In the genomic region with DNA sequence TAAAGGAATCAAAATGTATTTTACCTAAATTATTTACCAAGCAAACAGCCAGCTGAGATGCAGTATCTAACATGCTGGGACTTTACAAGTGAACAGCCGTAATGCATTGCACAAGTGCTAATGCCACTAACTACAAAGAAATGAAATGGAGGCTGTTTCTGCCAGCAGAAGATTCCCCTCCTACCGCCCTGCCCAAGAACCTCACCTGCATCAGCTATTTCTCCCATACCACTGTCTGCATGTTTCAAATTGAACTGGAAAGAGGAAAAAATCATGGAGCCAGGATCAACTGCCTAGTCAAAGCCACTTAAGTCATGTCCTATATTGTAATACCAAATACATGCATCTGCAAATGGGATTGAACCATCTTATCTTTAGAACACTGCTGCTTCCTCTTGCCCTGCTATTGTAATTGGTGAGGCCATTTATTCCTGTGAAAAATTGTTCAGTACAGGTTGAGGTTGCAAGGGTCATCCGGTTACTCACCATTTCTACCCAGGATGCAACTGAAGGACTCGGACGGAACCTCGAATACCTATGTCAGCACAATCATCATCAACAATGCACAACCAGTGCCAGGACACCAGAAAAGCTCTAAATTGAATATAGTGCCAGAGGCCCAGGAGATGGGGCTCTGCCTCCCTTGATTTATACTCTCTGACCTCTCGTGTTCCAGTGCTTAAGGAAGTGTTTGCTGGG, we compare ENCODE assay signal across 12 cellular contexts. TPM values are rescaled to one million over a fixed set of nuclear protein-coding genes. Genes with fewer than 3 reads are reported as not detected.
DNase-seq lines count a peak whose midpoint lies in the region; ATAC-seq, FAIRE-seq and TF ChIP-seq lines count a peak whose summit lies in the region.
"Had no signal": no experiment of that assay in that cellular context is flagged by ENCODE, and none has a peak within 500 bp of the region (broad histone marks: within the 10 kb centered on the region; RNA-seq: fewer than 3 reads in every experiment).

No MANE protein-coding gene starts in this region.

- H3K14ac ChIP-seq in IMR-90 (replicated peaks; ENCODE audit: low read depth, low read length): peak overlapping the region; percentile 49

- intact Hi-C loops in IMR-90 (cut with micrococcal nuclease) (no loop called here), K562 (cut with micrococcal nuclease) (no loop called here)
- intact Hi-C loops in activated naive CD4-positive, alpha-beta T cell treated with anti-CD3 and anti-CD28 coated beads for 36 hours (cut with micrococcal nuclease): no loop called here

- H3K36me3 Mint-ChIP-seq in activated naive CD4-positive, alpha-beta T cell treated with anti-CD3 and anti-CD28 coated beads for 36 hours (ENCODE audit: low read depth): no peaks in the 10 kb centered on the region
- H3K36me3 Mint-ChIP-seq: naive thymus-derived CD8-positive, alpha-beta T cell had no signal

- H3K4me3 Mint-ChIP-seq in activated naive CD4-positive, alpha-beta T cell treated with anti-CD3 and anti-CD28 coated beads for 36 hours: no peak overlapping the region
- H3K4me3 Mint-ChIP-seq: naive thymus-derived CD8-positive, alpha-beta T cell had no signal

- H2BK5ac ChIP-seq in IMR-90 (ENCODE audit: low read depth, low read length, poor library complexity, severe bottlenecking): peak overlapping the region; percentile 84

- peaks cover 15% of the 10 kb centered on the region for H3K9me1 ChIP-seq in IMR-90 (ENCODE audit: insufficient read depth, low read length)
- H3K9me1 ChIP-seq in K562 (ENCODE audit: control insufficient read depth, insufficient read depth, low read length): no peaks in the 10 kb centered on the region

- H3K9me3 ChIP-seq in IMR-90 (ENCODE audit: control insufficient read depth, insufficient read depth, low read length) (no peaks in the 10 kb centered on the region), K562 (replicated peaks; ENCODE audit: control insufficient read depth, insufficient read depth, low read depth, low read length) (no peaks in the 10 kb centered on the region), hepatocyte (ENCODE audit: low read depth) (no peaks in the 10 kb centered on the region), small intestine (ENCODE audit: control insufficient read depth, low read depth) (no peaks in the 10 kb centered on the region)

- H3K79me1 ChIP-seq in IMR-90 (ENCODE audit: low read depth in 1 of 2, low read length in 2 of 2): peaks cover 22 to 60% of the 10 kb centered on the region in 2 experiments

- H2AK9ac ChIP-seq in IMR-90 (replicated peaks; ENCODE audit: low read depth, low read length, poor library complexity): no peak overlapping the region

- no peak for TF ChIP-seq POLR2A in IMR-90 (IDR thresholded peaks at IDR 0.05; ENCODE audit: low read depth, low read length)
- no peak for TF ChIP-seq POLR2A in K562 (conservative IDR thresholded peaks at IDR 0.05)

- no peaks in the 10 kb centered on the region for H3K9me3 Mint-ChIP-seq in activated naive CD4-positive, alpha-beta T cell treated with anti-CD3 and anti-CD28 coated beads for 36 hours

- no peak for TF ChIP-seq EP300 in K562 (IDR thresholded peaks at IDR 0.05; ENCODE audit: low read length)

- peak overlapping the region; percentile 61; the same call in 1 of the 2 replicates for H3K23ac ChIP-seq in IMR-90 (ENCODE audit: low read depth, low read length)

- H3K27ac ChIP-seq in IMR-90 (ENCODE audit: insufficient read depth, low read length) (peak overlapping the region; percentile 54), K562 (ENCODE audit: extremely low read depth, low read depth, low read length) (no peak overlapping the region), hepatocyte (peak overlapping the region; percentile 91), small intestine (ENCODE audit: low read depth in 1 of 2, low read length in 1 of 2) (peak overlapping the region in 1 of 2 donors; percentile 89)

- H2AK5ac ChIP-seq in IMR-90 (ENCODE audit: low read depth, low read length): peak overlapping the region; percentile 8; the same call in 1 of the 2 replicates

- peak overlapping the region; percentile 50; the same call in 1 of the 2 replicates for H2BK20ac ChIP-seq in IMR-90 (ENCODE audit: low read depth, low read length)

- H3K36me3 ChIP-seq in IMR-90 (ENCODE audit: control insufficient read depth, insufficient read depth, low read length) (peaks cover 34% of the 10 kb centered on the region), K562 (ENCODE audit: control insufficient read depth, insufficient read depth, low read length) (peaks cover 66% of the 10 kb centered on the region), hepatocyte (replicated peaks; ENCODE audit: insufficient read depth, low read depth) (no peaks in the 10 kb centered on the region), small intestine (ENCODE audit: control insufficient read depth in 2 of 2, insufficient read depth in 2 of 2, low read length in 2 of 2) (peaks cover 6 to 15% of the 10 kb centered on the region in 2 donors)

- H4K91ac ChIP-seq in IMR-90 (ENCODE audit: insufficient read depth, low read depth, low read length): peak overlapping the region; percentile 2

- WGBS in IMR-90 (ENCODE audit: extremely low coverage in 2 of 2, insufficient read length in 1 of 2), 2 experiments: no CpG with 5 or more reads among the region's 7 CpGs
- WGBS in K562 (ENCODE audit: insufficient coverage, low coverage, missing lambda C conversion rate): 98% methylated on average over 7 of the region's 7 CpGs
- 93% methylated on average over 7 of the region's 7 CpGs for WGBS in hepatocyte (ENCODE audit: low lambda C conversion rate, missing lambda C conversion rate)
- 58 to 67% (median 61%) methylated on average over 7 of the region's 7 CpGs for WGBS in small intestine, 3 donors

- H3K56ac ChIP-seq in IMR-90 (ENCODE audit: extremely low read depth, insufficient read depth, low read length): peak overlapping the region; percentile 26

- TF ChIP-seq CTCF in IMR-90 (conservative IDR thresholded peaks at IDR 0.05; ENCODE audit: low read depth, low read length) (no peak), K562 (IDR thresholded peaks at IDR 0.05 in 2 of 3, conservative IDR thresholded peaks at IDR 0.05 in 1 of 3; ENCODE audit: insufficient read depth in 2 of 3, low read depth in 1 of 3, low read length in 3 of 3) (no peak), hepatocyte (IDR thresholded peaks at IDR 0.05; ENCODE audit: poor library complexity) (no peak)

- in situ Hi-C loops in IMR-90 (cut with MboI; ENCODE audit: low sequenced_read_pairs) (no loop called here), K562 (cut with MboI) (no loop called here)

- no peak for FAIRE-seq in K562 (lab: Jason Lieb, UNC)
- no peak for FAIRE-seq in small intestine (lab: Jason Lieb, UNC)

- peaks cover 55% of the 10 kb centered on the region for H4K20me1 ChIP-seq in IMR-90 (ENCODE audit: insufficient read depth, low read length)
- 0 out of 2 replicates have a peak, but pooled peaks cover 3% of the 10 kb centered on the region for H4K20me1 ChIP-seq in K562 (replicated peaks; ENCODE audit: control insufficient read depth, insufficient read depth, low read length)
- peaks cover 5% of the 10 kb centered on the region for H4K20me1 ChIP-seq in hepatocyte (ENCODE audit: insufficient read depth, poor library complexity, severe bottlenecking)

- BruUV-seq in IMR-90 (replicated peaks; lab: Mats Ljungman, UMichigan): no TSS peak
- no TSS peak for BruUV-seq in K562 (replicated peaks; lab: Mats Ljungman, UMichigan)

- no peaks in the 10 kb centered on the region for H3K4me1 Mint-ChIP-seq in activated naive CD4-positive, alpha-beta T cell treated with anti-CD3 and anti-CD28 coated beads for 36 hours (ENCODE audit: low read depth)
- H3K4me1 Mint-ChIP-seq: naive thymus-derived CD8-positive, alpha-beta T cell had no signal

- H3K4me1 ChIP-seq in IMR-90 (ENCODE audit: control insufficient read depth, insufficient read depth, low read length) (peaks cover 29% of the 10 kb centered on the region), K562 (replicated peaks in 1 of 2; ENCODE audit: control insufficient read depth in 2 of 2, insufficient read depth in 2 of 2, low read length in 2 of 2) (no peaks in the 10 kb centered on the region; a peak in 1 of 5 replicates), hepatocyte (ENCODE audit: insufficient read depth) (peaks cover 50% of the 10 kb centered on the region), small intestine (ENCODE audit: control insufficient read depth in 2 of 2, insufficient read depth in 1 of 2, low read depth in 1 of 2, low read length in 1 of 2) (peaks cover 5 to 9% of the 10 kb centered on the region in 2 donors)

- TF ChIP-seq RAD21 in IMR-90 (IDR thresholded peaks at IDR 0.05; ENCODE audit: low read length) (no peak), K562 (CRISPR knock-in tag; conservative IDR thresholded peaks at IDR 0.05 in 1 of 2, IDR thresholded peaks at IDR 0.05 in 1 of 2) (no peak)

- POLR2A ChIA-PET in IMR-90 (lab: Charles Lee; ENCODE audit: unreplicated experiment) (no interaction called here), K562 (lab: Yijun Ruan, JAX) (interaction anchor here (1.1 kb wide), 1 partner anchor 30 kb away, joined by 3 read pairs; no protein-coding TSS in a partner anchor)

- dilution Hi-C loops in IMR-90 (cut with HindIII; ENCODE audit: low sequenced_read_pairs, unreplicated experiment): no loop called here

- H3K27me3 ChIP-seq in IMR-90 (ENCODE audit: control insufficient read depth, insufficient read depth, low read length) (no peaks in the 10 kb centered on the region), K562 (ENCODE audit: control insufficient read depth in 2 of 2, insufficient read depth in 2 of 2, low read length in 2 of 2) (no peaks in the 10 kb centered on the region), hepatocyte (no peaks in the 10 kb centered on the region), small intestine (ENCODE audit: control insufficient read depth in 2 of 2, insufficient read depth in 2 of 2, low read length in 2 of 2) (no peaks in the 10 kb centered on the region)

- peak overlapping the region; percentile 0 to 56 for H4K8ac ChIP-seq in IMR-90 (ENCODE audit: low read depth in 2 of 2, low read length in 2 of 2)

- peak overlapping the region; percentile 68 for H2BK120ac ChIP-seq in IMR-90 (ENCODE audit: low read depth, low read length)

- peaks cover 3% of the 10 kb centered on the region for H3K79me2 ChIP-seq in K562 (ENCODE audit: control insufficient read depth, insufficient read depth, low read length)
- peaks cover 59% of the 10 kb centered on the region for H3K79me2 ChIP-seq in hepatocyte

- no peak for DNase-seq in IMR-90
- no peak for DNase-seq in K562 (ENCODE audit: extremely low read depth in 1 of 4, low spot score in 3 of 4)
- DNase-seq in hepatocyte (ENCODE audit: low spot score): no peak
- peak; percentile 66 for DNase-seq in small intestine
- no peak for DNase-seq in activated naive CD4-positive, alpha-beta T cell treated with anti-CD3 and anti-CD28 coated beads for 36 hours
- no peak for DNase-seq in Ammon's horn (ENCODE audit: low spot score)
- DNase-seq in T-helper 2 cell: no peak
- DNase-seq: activated CD4-positive, alpha-beta T cell treated with anti-CD3 and anti-CD28 coated beads for 4 hours; effector CD8-positive, alpha-beta T cell; naive thymus-derived CD8-positive, alpha-beta T cell; NCI-H510A treated with DMSO at 0.1 percent for 48 hours had no signal

- peak overlapping the region; percentile 76 for H3K4ac ChIP-seq in IMR-90 (ENCODE audit: low read depth, low read length)

- H3K9ac ChIP-seq in IMR-90 (ENCODE audit: low read depth, low read length) (no peak overlapping the region), K562 (ENCODE audit: insufficient read depth in 1 of 2, low read depth in 2 of 2, low read length in 2 of 2) (no peak overlapping the region)

- no peak overlapping the region for H3K4me3 ChIP-seq in IMR-90 (ENCODE audit: insufficient read depth, low read depth, low read length)
- no peak overlapping the region for H3K4me3 ChIP-seq in K562
- no peak overlapping the region for H3K4me3 ChIP-seq in hepatocyte
- H3K4me3 ChIP-seq in small intestine (ENCODE audit: low read depth in 1 of 2, low read length in 2 of 2): no peak overlapping the region

- H3K9me2 ChIP-seq in hepatocyte (replicated peaks; ENCODE audit: insufficient read depth): no peaks in the 10 kb centered on the region

- H3K18ac ChIP-seq in IMR-90 (ENCODE audit: low read depth, low read length): peak overlapping the region; percentile 55

- CTCF ChIA-PET in IMR-90 (lab: Yijun Ruan, JAX): interaction anchor here (1.1 to 2.0 kb wide), 2 partner anchors 8 to 74 kb away, joined by 4 to 7 read pairs; no protein-coding TSS in a partner anchor
- CTCF ChIA-PET in K562 (lab: Yijun Ruan, JAX; ENCODE audit: low intra/inter-chr PET ratio): no interaction called here
- CTCF ChIA-PET in activated naive CD4-positive, alpha-beta T cell treated with anti-CD3 and anti-CD28 coated beads for 36 hours (lab: Charles Lee): interaction anchor here (0.7 kb wide), 1 partner anchor 11 kb away, joined by 3 read pairs; no protein-coding TSS in a partner anchor

- peak overlapping the region; percentile 25; the same call in 2 of the 3 replicates for H2BK15ac ChIP-seq in IMR-90 (ENCODE audit: low read depth, low read length)

- ATAC-seq in IMR-90 (ENCODE audit: low read depth) (no peak), K562 (no peak)
- no peak for ATAC-seq in activated CD4-positive, CD25-positive, alpha-beta regulatory T cell treated with anti-CD3 and anti-CD28 coated beads, Interleukin-2, amount 50 U/mL, for 24 hours
- ATAC-seq: naive thymus-derived CD8-positive, alpha-beta T cell had no signal

- H4K5ac ChIP-seq in IMR-90 (ENCODE audit: low read depth, low read length): peak overlapping the region; percentile 0; the same call in 1 of the 2 replicates

- H3K27ac Mint-ChIP-seq in activated naive CD4-positive, alpha-beta T cell treated with anti-CD3 and anti-CD28 coated beads for 36 hours: no peak overlapping the region

- H2AFZ ChIP-seq in IMR-90 (replicated peaks; ENCODE audit: low read length, poor library complexity) (no peak overlapping the region), K562 (ENCODE audit: low read depth, low read length) (no peak overlapping the region), hepatocyte (no peak overlapping the region)

- no peaks in the 10 kb centered on the region for H3K27me3 Mint-ChIP-seq in activated naive CD4-positive, alpha-beta T cell treated with anti-CD3 and anti-CD28 coated beads for 36 hours (ENCODE audit: low read depth)

- H3K4me2 ChIP-seq in IMR-90 (ENCODE audit: low read depth, low read length) (no peak overlapping the region), K562 (ENCODE audit: insufficient read depth, low read length) (no peak overlapping the region), hepatocyte (no peak overlapping the region)

RNA-seq across cellular contexts. Expression of a gene that starts 27.5 kb away (rescaled TPM):
- total RNA-seq in IMR-90 (2012; rRNA removed): 6,979 and 8,412 TPM in 2 replicates
- 6,722 and 7,454 TPM in 2 replicates for polyA plus RNA-seq in IMR-90 (2012; rRNA removed)
- 2,230 and 5,114 TPM in 2 replicates for polyA plus RNA-seq in IMR-90 (2012; cell fraction: cytosol; rRNA removed)
- polyA plus RNA-seq in IMR-90 (2012; cell fraction: nucleus; rRNA removed; ENCODE audit: low replicate concordance): 764 and 3,092 TPM in 2 replicates
- 164 and 212 TPM in 2 replicates for total RNA-seq in K562 (2011; cell fraction: chromatin; rRNA removed; ENCODE audit: low replicate concordance)
- total RNA-seq in K562 (2011; cell fraction: nucleolus; rRNA removed): 137 and 142 TPM in 2 replicates
- 205 and 289 TPM in 2 replicates for total RNA-seq in K562 (2011; cell fraction: nucleoplasm; rRNA removed)
- total RNA-seq in K562 (2014; rRNA removed): 348 and 357 TPM in 2 replicates
- 452 and 478 TPM in 2 replicates for total RNA-seq in K562 (2014; rRNA removed; fragmentation: Illumina TruSeq; extraction: Trizol)
- total RNA-seq in K562 (2015; rRNA removed; fragmentation: Illumina TruSeq; extraction: Trizol): 361 and 377 TPM in 2 replicates
- 298 and 301 TPM in 2 replicates for total RNA-seq in K562 (2021)
- polyA plus RNA-seq in K562 (2011; rRNA removed): 505 and 549 TPM in 2 replicates
- 382 and 535 TPM in 2 replicates for polyA plus RNA-seq in K562 (2011; cell fraction: cytosol; rRNA removed)
- polyA plus RNA-seq in K562 (2011; cell fraction: nucleus; rRNA removed): 156 and 264 TPM in 2 replicates
- polyA plus RNA-seq in K562 (2012): 225 and 402 TPM in 2 replicates
- polyA plus RNA-seq in K562 (2014; fragmentation: Illumina TruSeq; extraction: Trizol): 545 and 579 TPM in 2 replicates
- 1,000 to 10,000 TPM in 1 of 2 experiments, 100 to 1,000 TPM in 1; 826 to 1,102 TPM for polyA plus RNA-seq in K562 (2014; fragmentation: Nextera tagmentation; extraction: Ambion mirVana)
- polyA plus RNA-seq in K562 (2014; rRNA removed): 451 and 471 TPM in 2 replicates
- 663 and 682 TPM in 2 replicates for polyA minus RNA-seq in K562 (2011; rRNA and poly(A)+ RNA removed)
- 189 and 192 TPM in 2 replicates for polyA minus RNA-seq in K562 (2011; cell fraction: cytosol; rRNA and poly(A)+ RNA removed)
- 71.9 and 132 TPM in 2 replicates for polyA minus RNA-seq in K562 (2011; cell fraction: nucleus; rRNA and poly(A)+ RNA removed)
- total RNA-seq in hepatocyte: 1,102 and 1,220 TPM in 2 replicates
- polyA plus RNA-seq in hepatocyte: 1,699 and 1,702 TPM in 2 replicates
- 1,000 to 10,000 TPM; 1,129 to 2,583 (median 1,917) TPM for polyA plus RNA-seq in small intestine
- 10 to 100 TPM; 16.9 to 18.0 TPM for total RNA-seq in activated naive CD4-positive, alpha-beta T cell treated with anti-CD3 and anti-CD28 coated beads for 36 hours

Comparison
In these comparisons a context has a peak if more than half of its experiments do, and no peak if none do; other contexts are left out.
1. RNA of a gene that starts 27.5 kb away (total RNA-seq): 6,979 to 8,412 TPM in IMR-90, 1,102 to 1,220 TPM in hepatocyte and 137 to 478 TPM in K562; 16.9 to 18.0 TPM in activated naive CD4-positive, alpha-beta T cell treated with anti-CD3 and anti-CD28 coated beads for 36 hours; every median in the first group is over 4 times any median in the second.